1 cellular context compared by ENCODE assay signal in genomic region chr11:18986744-18987143, GRCh38.
TF ChIP-seq lines count a peak whose summit lies in the region.

No MANE protein-coding gene starts in this region.

TF ChIP-seq in GM23338, 12 proteins besides CTCF, POLR2A, EP300 and RAD21:
- TF ChIP-seq ZNF462 (CRISPR knock-in tag; IDR thresholded peaks at IDR 0.05) (no peak), REST (IDR thresholded peaks at IDR 0.05; ENCODE audit: unreplicated experiment) (no peak), EZH2phosphoT487 (IDR thresholded peaks at IDR 0.05; ENCODE audit: unreplicated experiment) (no peak), POLR2AphosphoS5 (IDR thresholded peaks at IDR 0.05; ENCODE audit: low read depth) (no peak), ZNF114 (CRISPR knock-in tag; IDR thresholded peaks at IDR 0.05) (no peak), ZNF331 (CRISPR knock-in tag; IDR thresholded peaks at IDR 0.05; ENCODE audit: low read depth) (no peak)
